ENCODE assay signal across 25 cellular contexts in the genomic region with DNA sequence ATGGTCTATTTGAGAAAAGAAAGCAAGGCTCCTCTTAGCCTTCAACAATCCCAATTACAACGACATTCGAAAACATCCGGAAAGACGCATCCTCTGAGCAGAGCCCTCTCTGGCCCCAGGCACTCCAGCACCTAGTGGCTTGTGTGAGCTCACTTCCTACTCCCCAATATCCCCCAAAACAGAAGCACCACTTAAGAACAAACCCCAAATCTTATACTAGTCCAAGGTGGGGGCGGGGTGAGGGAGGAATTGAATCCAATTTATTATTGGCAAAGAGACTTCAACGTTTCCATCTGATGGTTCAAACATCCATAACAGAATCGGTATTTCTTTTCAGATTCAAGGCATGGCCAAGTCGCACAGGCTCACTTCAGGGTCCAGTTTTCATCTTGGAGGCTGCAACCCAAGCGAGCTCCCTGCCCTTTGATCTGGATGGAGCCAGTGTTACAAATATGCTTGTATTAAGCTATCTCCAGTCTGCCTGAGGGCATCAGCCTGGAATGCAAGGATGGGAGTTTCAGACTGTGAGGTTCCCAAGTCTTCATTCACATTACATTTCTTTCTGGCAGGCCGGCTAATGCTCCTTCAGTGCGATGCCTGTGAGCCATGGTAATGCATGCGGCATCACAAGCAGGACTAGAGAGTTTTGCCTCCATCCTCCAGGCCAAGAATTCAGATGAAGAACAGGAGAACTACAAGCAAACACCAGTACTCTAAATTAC.
A peak's percentile ranks its signal among the peaks of the same experiment; 100 is the strongest.
DNase-seq lines count a peak whose midpoint lies in the region; ATAC-seq and TF ChIP-seq lines count a peak whose summit lies in the region.
"Had no signal": no experiment of that assay in that cellular context is flagged by ENCODE, and none has a peak within 500 bp of the region (broad histone marks: within the 10 kb centered on the region; RNA-seq: fewer than 3 reads in every experiment).

No MANE protein-coding gene starts in this region.

- H3K9me3 ChIP-seq in H9 (ENCODE audit: control insufficient read depth, low read depth, low read length) = no peaks in the 10 kb centered on the region
- H3K9me3 ChIP-seq: A549; ascending aorta; BLaER1 treated with 17β-estradiol and CSF1 and Interleukin-3, amounts not matched to agents 10 nM and 100 nM; right lobe of liver; suprapubic skin; vagina had no signal

- no peak overlapping the region for H3K18ac ChIP-seq in H9 (ENCODE audit: insufficient read length, low read depth, low read length)

- no peak overlapping the region for H3K14ac ChIP-seq in H9 (ENCODE audit: insufficient read depth, low read length)

- H4K5ac ChIP-seq in H9 (ENCODE audit: insufficient read length, low read depth, low read length) = no peak overlapping the region

- H3K4me1 ChIP-seq in H9 (ENCODE audit: insufficient read depth, low read length) = peaks cover 11% of the 10 kb centered on the region; the same call in 1 of the 2 replicates
- H3K4me1 ChIP-seq: A549, ascending aorta, right lobe of liver, suprapubic skin, vagina had no signal

- H3K56ac ChIP-seq in H9 (ENCODE audit: insufficient read length, low read depth, low read length) = no peak overlapping the region

- H3K36me3 Mint-ChIP-seq in H9 (ENCODE audit: insufficient read depth in 1 of 3, low read depth in 3 of 3) (peaks cover 2 to 9% (median 3%) of the 10 kb centered on the region in 3 experiments; a peak in 4 of 7 replicates), brain (peaks cover 14% of the 10 kb centered on the region), mesothelial cell of epicardium (no peaks in the 10 kb centered on the region)

- ATAC-seq in esophagus mucosa = no peak
- ATAC-seq: A549; activated CD8-positive, alpha-beta T cell treated with anti-CD3 and anti-CD28 coated beads for 36 hours; effector memory CD8-positive, alpha-beta T cell; HCT116; left lobe of liver; right lobe of liver had no signal

- H3K79me2 ChIP-seq in H9 (ENCODE audit: insufficient read depth, low read length) = peaks cover 1% of the 10 kb centered on the region; the same call in 1 of the 2 replicates

- H3T11ph ChIP-seq in H9 (ENCODE audit: low read length) = no peak overlapping the region

- no peak overlapping the region for H2AK5ac ChIP-seq in H9 (ENCODE audit: insufficient read length, low read length)

- H3K23ac ChIP-seq in H9 (ENCODE audit: insufficient read length, low read depth, low read length) = no peak overlapping the region

- H3K9me3 Mint-ChIP-seq in H9 (no peaks in the 10 kb centered on the region), brain (no peaks in the 10 kb centered on the region), mesothelial cell of epicardium (no peaks in the 10 kb centered on the region)
- H3K9me3 Mint-ChIP-seq: activated CD8-positive, alpha-beta T cell treated with anti-CD3 and anti-CD28 coated beads for 36 hours; effector memory CD8-positive, alpha-beta T cell had no signal

- no peaks in the 10 kb centered on the region for H3K27me3 ChIP-seq in H9 (ENCODE audit: insufficient read depth, low read length)
- H3K27me3 ChIP-seq: ascending aorta; BLaER1 treated with 17β-estradiol and CSF1 and Interleukin-3, amounts not matched to agents 10 nM and 100 nM; right lobe of liver; suprapubic skin; vagina had no signal

- no peaks in the 10 kb centered on the region for H3K27me3 Mint-ChIP-seq in H9 (ENCODE audit: low read depth)
- peaks cover 2% of the 10 kb centered on the region for H3K27me3 Mint-ChIP-seq in brain
- H3K27me3 Mint-ChIP-seq in mesothelial cell of epicardium (ENCODE audit: low read depth) = no peaks in the 10 kb centered on the region
- H3K27me3 Mint-ChIP-seq: activated CD8-positive, alpha-beta T cell treated with anti-CD3 and anti-CD28 coated beads for 36 hours; effector memory CD8-positive, alpha-beta T cell had no signal

- no peak overlapping the region for H2BK20ac ChIP-seq in H9 (ENCODE audit: low read depth, low read length, poor library complexity, severe bottlenecking)

- no peak overlapping the region for H3K27ac ChIP-seq in H9 (ENCODE audit: insufficient read length, low read depth, low read length)
- H3K27ac ChIP-seq: A549; ascending aorta; BLaER1 treated with 17β-estradiol and CSF1 and Interleukin-3, amounts not matched to agents 10 nM and 100 nM; right lobe of liver; suprapubic skin; vagina had no signal

- no peak overlapping the region for H4K8ac ChIP-seq in H9 (replicated peaks; ENCODE audit: insufficient read length, low read depth, low read length)

- no peak overlapping the region for H3K4me2 ChIP-seq in H9 (ENCODE audit: insufficient read depth, insufficient read length, low read length)
- H3K4me2 ChIP-seq: A549; BLaER1 treated with 17β-estradiol and CSF1 and Interleukin-3, amounts not matched to agents 10 nM and 100 nM had no signal

- H4K20me1 ChIP-seq in H9 (ENCODE audit: control insufficient read depth, insufficient read depth, insufficient read length) = no peaks in the 10 kb centered on the region

- no peak overlapping the region for H2AFZ ChIP-seq in H9 (ENCODE audit: low read length)

- WGBS in H9 (ENCODE audit: extremely low coverage, insufficient read length, low lambda C conversion rate) = no CpG with 5 or more reads among the region's 12 CpGs

- H3K23me2 ChIP-seq in H9 (ENCODE audit: insufficient read length, low read depth, low read length, poor library complexity, severe bottlenecking) = no peaks in the 10 kb centered on the region

- H3K9ac ChIP-seq in H9 (ENCODE audit: extremely low read depth, insufficient read length, low read length) = no peak overlapping the region
- H3K9ac ChIP-seq: BLaER1 treated with 17β-estradiol and CSF1 and Interleukin-3, amounts not matched to agents 10 nM and 100 nM had no signal

- no peak overlapping the region for H2BK120ac ChIP-seq in H9 (ENCODE audit: low read depth, low read length, poor library complexity, severe bottlenecking)

- H2BK15ac ChIP-seq in H9 (ENCODE audit: low read depth, low read length) = no peak overlapping the region

- H3K27ac Mint-ChIP-seq in H9 = peak overlapping the region; percentile 16 to 78 (median 67); a peak in 5 of 7 replicates
- peak overlapping the region in 4 of 5 experiments; percentile 14 to 68 (median 28) for H3K27ac Mint-ChIP-seq in brain
- peak overlapping the region; percentile 92 for H3K27ac Mint-ChIP-seq in mesothelial cell of epicardium

- H3K4me1 Mint-ChIP-seq in H9 (peaks cover 31 to 38% of the 10 kb centered on the region in 2 experiments), brain (peaks cover 37% of the 10 kb centered on the region), mesothelial cell of epicardium (peaks cover 44% of the 10 kb centered on the region)

- no peak overlapping the region for H2BK5ac ChIP-seq in H9 (ENCODE audit: insufficient read length, low read length)

- H4K91ac ChIP-seq in H9 (ENCODE audit: insufficient read length, low read depth, low read length) = no peak overlapping the region

- TF ChIP-seq CTCF in AG10803 (conservative IDR thresholded peaks at IDR 0.05; ENCODE audit: low read length) (no peak), H9 (conservative IDR thresholded peaks at IDR 0.05) (no peak), brain (conservative IDR thresholded peaks at IDR 0.05) (no peak), mesothelial cell of epicardium (IDR thresholded peaks at IDR 0.05; ENCODE audit: unreplicated experiment) (no peak)

- peaks cover 13% of the 10 kb centered on the region for H3K79me1 ChIP-seq in H9 (ENCODE audit: insufficient read depth, low read depth, low read length, poor library complexity, severe bottlenecking)

- no peak overlapping the region for H3K4me3 ChIP-seq in AG10803 (ENCODE audit: low read length)
- H3K4me3 ChIP-seq: A549; ascending aorta; BLaER1 treated with 17β-estradiol and CSF1 and Interleukin-3, amounts not matched to agents 10 nM and 100 nM; right lobe of liver; suprapubic skin; vagina had no signal

- DNase-seq in AG10803 (ENCODE audit: low read depth) (peak; percentile 16), H9 (no peak), mesothelial cell of epicardium (ENCODE audit: low spot score in 2 of 2, unreplicated experiment in 2 of 2) (peak in 1 of 2 experiments; percentile 53), HT-29 (ENCODE audit: low spot score) (no peak), activated gamma-delta T cell (lab: John Stamatoyannopoulos, UW) (no peak), NCI-H2081 (lab: John Stamatoyannopoulos, UW) (no peak)
- DNase-seq: activated CD8-positive, alpha-beta T cell treated with anti-CD3 and anti-CD28 coated beads for 36 hours; activated naive CD4-positive, alpha-beta T cell treated with Interleukin-2 at 50 U/mL for 16 hours; effector memory CD8-positive, alpha-beta T cell; GDM1; NCI-H1105 treated with DMSO at 0.1 percent for 48 hours; NCI-H2081 treated with DMSO at 0.1 percent for 48 hours; NCI-H510A treated with DMSO at 0.1 percent for 48 hours; right lobe of liver; stimulated activated CD4-positive, alpha-beta T cell treated with anti-CD3 and anti-CD28 coated beads, Interleukin-15, amount 100 ng/mL, for 24 hours; T-helper 2 cell had no signal

- no peak overlapping the region for H2BK12ac ChIP-seq in H9 (ENCODE audit: insufficient read length, low read depth, low read length)

- H3K4me3 Mint-ChIP-seq in H9 (peak overlapping the region in 1 of 2 experiments; percentile 8; a peak in 1 of 5 replicates), brain (no peak overlapping the region), mesothelial cell of epicardium (no peak overlapping the region)
- H3K4me3 Mint-ChIP-seq: activated CD8-positive, alpha-beta T cell treated with anti-CD3 and anti-CD28 coated beads for 36 hours; effector memory CD8-positive, alpha-beta T cell had no signal

- H3K4ac ChIP-seq in H9 (ENCODE audit: low read depth, low read length) = no peak overlapping the region

Comparison
In these comparisons a context has a peak if more than half of its experiments do, and no peak if none do; other contexts are left out.
1. H3K27ac Mint-ChIP-seq: peak in every context shown above with its lines; median percentile 92 in mesothelial cell of epicardium; 67 in H9; 28 in brain.